In the genomic region with DNA sequence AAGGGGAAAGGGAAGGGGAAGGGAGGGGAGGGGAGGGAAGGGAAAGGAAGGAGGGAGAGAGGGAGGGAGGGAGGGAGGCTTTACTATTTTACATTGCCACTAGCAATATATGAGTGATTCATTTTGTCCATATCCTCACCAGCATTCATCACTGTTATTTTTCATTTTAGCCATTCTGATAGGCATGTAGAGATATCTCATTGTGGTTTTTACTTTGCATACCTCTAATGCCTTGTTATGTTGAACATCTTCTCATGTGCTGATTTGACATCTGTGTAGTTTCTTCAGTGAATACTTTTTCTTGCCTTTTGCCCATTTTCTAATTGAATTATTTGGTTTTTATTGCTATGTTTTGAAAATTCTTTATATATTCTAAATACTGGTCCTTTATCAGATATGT, we compare ENCODE assay signal across 25 cellular contexts. TPM values are rescaled to one million over a fixed set of nuclear protein-coding genes. Genes with fewer than 3 reads are reported as not detected.
DNase-seq lines count a peak whose midpoint lies in the region; ATAC-seq, FAIRE-seq and TF ChIP-seq lines count a peak whose summit lies in the region.
"Had no signal": no experiment of that assay in that cellular context is flagged by ENCODE, and none has a peak within 500 bp of the region (broad histone marks: within the 10 kb centered on the region; RNA-seq: fewer than 3 reads in every experiment).

No MANE protein-coding gene starts in this region.

- peaks cover 32% of the 10 kb centered on the region for H3K27me3 Mint-ChIP-seq in astrocyte (ENCODE audit: low read depth, unreplicated experiment)

- peaks cover 1% of the 10 kb centered on the region for H3K4me1 Mint-ChIP-seq in astrocyte (ENCODE audit: low read depth, unreplicated experiment)
- H3K4me1 Mint-ChIP-seq: B cell had no signal

- no peak for TF ChIP-seq CTCF in AG10803 (conservative IDR thresholded peaks at IDR 0.05; ENCODE audit: low read length)
- TF ChIP-seq CTCF in astrocyte (IDR thresholded peaks at IDR 0.05; ENCODE audit: insufficient read depth, low read depth, low read length): no peak

- H3K27me3 ChIP-seq in astrocyte (ENCODE audit: insufficient read depth, low read length): peaks cover 26% of the 10 kb centered on the region

- no peaks in the 10 kb centered on the region for H3K36me3 Mint-ChIP-seq in astrocyte (ENCODE audit: low read depth, unreplicated experiment)
- H3K36me3 Mint-ChIP-seq: CD8-positive, alpha-beta T cell; IgD-negative memory B cell had no signal

- no peaks in the 10 kb centered on the region for H4K20me1 ChIP-seq in astrocyte (ENCODE audit: insufficient read depth, low read length)

- H3K9ac ChIP-seq in astrocyte (ENCODE audit: low read length): no peak overlapping the region

- H3K4me3 ChIP-seq in AG10803 (ENCODE audit: low read length) (no peak overlapping the region), astrocyte (ENCODE audit: insufficient read depth, low read depth, low read length) (no peak overlapping the region)
- H3K4me3 ChIP-seq: SJSA1 had no signal

- no peaks in the 10 kb centered on the region for H3K36me3 ChIP-seq in astrocyte (ENCODE audit: insufficient read depth, low read length)
- H3K36me3 ChIP-seq: SJSA1 had no signal

- no peak overlapping the region for H3K27ac Mint-ChIP-seq in astrocyte (ENCODE audit: unreplicated experiment)
- H3K27ac Mint-ChIP-seq: B cell; CD8-positive, alpha-beta T cell; IgD-negative memory B cell had no signal

- no peaks in the 10 kb centered on the region for H3K79me2 ChIP-seq in astrocyte (ENCODE audit: insufficient read depth, low read length)

- H2AFZ ChIP-seq in astrocyte (ENCODE audit: low read depth, low read length): no peak overlapping the region

- FAIRE-seq in astrocyte (lab: Jason Lieb, UNC): no peak
- FAIRE-seq: A204.1, GM12891, H1 had no signal

- H3K27ac ChIP-seq in astrocyte (ENCODE audit: low read depth, low read length): no peak overlapping the region
- H3K27ac ChIP-seq: C4-2B, SJSA1 had no signal

- H3K4me3 Mint-ChIP-seq in astrocyte (ENCODE audit: unreplicated experiment): no peak overlapping the region
- H3K4me3 Mint-ChIP-seq: B cell; CD8-positive, alpha-beta T cell; IgD-negative memory B cell had no signal

- no peaks in the 10 kb centered on the region for H3K9me3 ChIP-seq in astrocyte (ENCODE audit: insufficient read depth, low read depth, low read length)
- H3K9me3 ChIP-seq: SJSA1 had no signal

- no peak for ATAC-seq in HG03457 (IDR thresholded peaks at IDR 0.05; ENCODE audit: unreplicated experiment)
- ATAC-seq: CD8-positive, alpha-beta T cell had no signal

- DNase-seq in AG10803 (ENCODE audit: low read depth) (peak; percentile 6), M059J (ENCODE audit: low read depth) (peak; percentile 3), astrocyte (ENCODE audit: low read depth) (peak; percentile 22), non-pigmented ciliary epithelial cell (ENCODE audit: low read depth) (peak; percentile 8), NCI-H1930 (lab: John Stamatoyannopoulos, UW) (no peak), medulla oblongata (ENCODE audit: extremely low spot score) (no peak)
- DNase-seq: Caco-2; CD8-positive, alpha-beta T cell; GF-D8; HCEC 1CT; MV-4-11; NCI-H1105; NCI-H1436 treated with DMSO at 0.1 percent for 48 hours; NCI-H2029; NCI-H526 treated with DMSO at 0.1 percent for 48 hours; Right ventricle myocardium superior; RPMI8226 had no signal

- H3K4me2 ChIP-seq in astrocyte (ENCODE audit: low read length): no peak overlapping the region

- H3K4me1 ChIP-seq in astrocyte (ENCODE audit: insufficient read depth, low read length): no peaks in the 10 kb centered on the region
- H3K4me1 ChIP-seq: Caco-2, SJSA1 had no signal

- peaks cover 6% of the 10 kb centered on the region for H3K9me3 Mint-ChIP-seq in astrocyte (ENCODE audit: unreplicated experiment)

RNA-seq across cellular contexts. Expression of a gene that starts 52.7 kb away (rescaled TPM):
- 12.0 and 19.6 TPM in 2 replicates for total RNA-seq in M059J (2014; rRNA removed; shearing (Covaris generic))
- 28.8 and 32.0 TPM in 2 replicates for total RNA-seq in astrocyte

RNA-seq across cellular contexts. Expression of a gene that starts 55.5 kb away (rescaled TPM):
- total RNA-seq in M059J (2014; rRNA removed; shearing (Covaris generic)): 250 and 256 TPM in 2 replicates
- 105 and 111 TPM in 2 replicates for total RNA-seq in astrocyte

Comparison
In these comparisons a context has a peak if more than half of its experiments do, and no peak if none do; other contexts are left out.
1. DNase-seq: peak in AG10803 (single experiment), M059J (single experiment), astrocyte (single experiment) and non-pigmented ciliary epithelial cell (single experiment); none in NCI-H1930 (0 of 2) and medulla oblongata (single experiment).